Comparison of ENCODE assay signal across 1 cellular context in the genomic region with DNA sequence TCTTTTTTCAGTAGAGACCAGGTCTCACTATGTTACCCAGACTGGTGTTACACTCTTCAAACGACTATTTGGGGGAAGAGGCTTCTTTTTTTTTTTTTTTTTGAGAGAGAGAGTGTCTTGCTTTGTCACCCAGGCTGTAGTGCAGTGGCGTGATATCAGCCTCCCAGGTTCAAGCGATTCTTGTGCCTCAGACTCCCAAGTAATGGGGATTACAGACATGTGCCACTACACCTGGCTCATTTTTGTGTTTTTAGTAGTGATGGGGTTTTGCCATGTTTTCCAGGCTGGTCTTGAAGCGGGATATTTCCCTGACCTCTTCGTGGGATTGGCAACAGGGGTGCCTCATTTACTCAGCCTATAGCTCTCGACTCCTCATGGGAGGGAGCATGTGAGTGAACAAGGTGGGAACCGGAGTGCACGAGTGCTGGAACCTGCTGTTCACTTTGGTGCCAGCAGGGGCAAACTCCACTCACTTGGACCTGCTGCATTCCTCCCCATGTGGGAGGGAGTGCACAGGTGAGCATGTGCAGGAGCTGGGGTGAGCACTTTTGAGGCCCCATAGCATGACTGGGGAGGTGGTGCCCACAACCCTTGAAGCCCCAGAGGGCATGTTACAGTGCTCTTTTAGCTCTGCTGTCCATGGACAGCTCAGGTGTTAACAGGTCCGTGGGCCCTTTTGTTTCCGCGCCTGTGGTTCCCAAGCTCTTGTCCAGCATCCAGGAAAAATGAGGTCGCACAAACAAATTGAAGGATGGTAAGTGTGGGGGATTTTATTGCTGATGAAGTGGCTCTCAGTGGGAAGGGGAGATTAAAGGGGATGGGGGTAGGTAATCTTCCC.
TF ChIP-seq lines count a peak whose summit lies in the region.

No MANE protein-coding gene starts in this region.

TF ChIP-seq in GM23338, 12 proteins besides CTCF, POLR2A, EP300 and RAD21 (continued from another document):
- TF ChIP-seq, protein P1, sequence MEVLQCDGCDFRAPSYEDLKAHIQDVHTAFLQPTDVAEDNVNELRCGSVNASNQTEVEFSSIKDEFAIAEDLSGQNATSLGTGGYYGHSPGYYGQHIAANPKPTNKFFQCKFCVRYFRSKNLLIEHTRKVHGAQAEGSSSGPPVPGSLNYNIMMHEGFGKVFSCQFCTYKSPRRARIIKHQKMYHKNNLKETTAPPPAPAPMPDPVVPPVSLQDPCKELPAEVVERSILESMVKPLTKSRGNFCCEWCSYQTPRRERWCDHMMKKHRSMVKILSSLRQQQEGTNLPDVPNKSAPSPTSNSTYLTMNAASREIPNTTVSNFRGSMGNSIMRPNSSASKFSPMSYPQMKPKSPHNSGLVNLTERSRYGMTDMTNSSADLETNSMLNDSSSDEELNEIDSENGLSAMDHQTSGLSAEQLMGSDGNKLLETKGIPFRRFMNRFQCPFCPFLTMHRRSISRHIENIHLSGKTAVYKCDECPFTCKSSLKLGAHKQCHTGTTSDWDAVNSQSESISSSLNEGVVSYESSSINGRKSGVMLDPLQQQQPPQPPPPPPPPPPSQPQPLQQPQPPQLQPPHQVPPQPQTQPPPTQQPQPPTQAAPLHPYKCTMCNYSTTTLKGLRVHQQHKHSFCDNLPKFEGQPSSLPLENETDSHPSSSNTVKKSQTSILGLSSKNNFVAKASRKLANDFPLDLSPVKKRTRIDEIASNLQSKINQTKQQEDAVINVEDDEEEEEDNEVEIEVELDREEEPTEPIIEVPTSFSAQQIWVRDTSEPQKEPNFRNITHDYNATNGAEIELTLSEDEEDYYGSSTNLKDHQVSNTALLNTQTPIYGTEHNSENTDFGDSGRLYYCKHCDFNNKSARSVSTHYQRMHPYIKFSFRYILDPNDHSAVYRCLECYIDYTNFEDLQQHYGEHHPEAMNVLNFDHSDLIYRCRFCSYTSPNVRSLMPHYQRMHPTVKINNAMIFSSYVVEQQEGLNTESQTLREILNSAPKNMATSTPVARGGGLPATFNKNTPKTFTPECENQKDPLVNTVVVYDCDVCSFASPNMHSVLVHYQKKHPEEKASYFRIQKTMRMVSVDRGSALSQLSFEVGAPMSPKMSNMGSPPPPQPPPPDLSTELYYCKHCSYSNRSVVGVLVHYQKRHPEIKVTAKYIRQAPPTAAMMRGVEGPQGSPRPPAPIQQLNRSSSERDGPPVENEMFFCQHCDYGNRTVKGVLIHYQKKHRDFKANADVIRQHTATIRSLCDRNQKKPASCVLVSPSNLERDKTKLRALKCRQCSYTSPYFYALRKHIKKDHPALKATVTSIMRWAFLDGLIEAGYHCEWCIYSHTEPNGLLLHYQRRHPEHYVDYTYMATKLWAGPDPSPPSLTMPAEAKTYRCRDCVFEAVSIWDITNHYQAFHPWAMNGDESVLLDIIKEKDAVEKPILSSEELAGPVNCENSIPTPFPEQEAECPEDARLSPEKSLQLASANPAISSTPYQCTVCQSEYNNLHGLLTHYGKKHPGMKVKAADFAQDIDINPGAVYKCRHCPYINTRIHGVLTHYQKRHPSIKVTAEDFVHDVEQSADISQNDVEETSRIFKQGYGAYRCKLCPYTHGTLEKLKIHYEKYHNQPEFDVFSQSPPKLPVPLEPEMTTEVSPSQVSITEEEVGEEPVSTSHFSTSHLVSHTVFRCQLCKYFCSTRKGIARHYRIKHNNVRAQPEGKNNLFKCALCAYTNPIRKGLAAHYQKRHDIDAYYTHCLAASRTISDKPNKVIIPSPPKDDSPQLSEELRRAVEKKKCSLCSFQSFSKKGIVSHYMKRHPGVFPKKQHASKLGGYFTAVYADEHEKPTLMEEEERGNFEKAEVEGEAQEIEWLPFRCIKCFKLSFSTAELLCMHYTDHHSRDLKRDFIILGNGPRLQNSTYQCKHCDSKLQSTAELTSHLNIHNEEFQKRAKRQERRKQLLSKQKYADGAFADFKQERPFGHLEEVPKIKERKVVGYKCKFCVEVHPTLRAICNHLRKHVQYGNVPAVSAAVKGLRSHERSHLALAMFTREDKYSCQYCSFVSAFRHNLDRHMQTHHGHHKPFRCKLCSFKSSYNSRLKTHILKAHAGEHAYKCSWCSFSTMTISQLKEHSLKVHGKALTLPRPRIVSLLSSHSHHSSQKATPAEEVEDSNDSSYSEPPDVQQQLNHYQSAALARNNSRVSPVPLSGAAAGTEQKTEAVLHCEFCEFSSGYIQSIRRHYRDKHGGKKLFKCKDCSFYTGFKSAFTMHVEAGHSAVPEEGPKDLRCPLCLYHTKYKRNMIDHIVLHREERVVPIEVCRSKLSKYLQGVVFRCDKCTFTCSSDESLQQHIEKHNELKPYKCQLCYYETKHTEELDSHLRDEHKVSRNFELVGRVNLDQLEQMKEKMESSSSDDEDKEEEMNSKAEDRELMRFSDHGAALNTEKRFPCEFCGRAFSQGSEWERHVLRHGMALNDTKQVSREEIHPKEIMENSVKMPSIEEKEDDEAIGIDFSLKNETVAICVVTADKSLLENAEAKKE (CRISPR knock-in tag; IDR thresholded peaks at IDR 0.05) = no peak
- TF ChIP-seq JUNB (IDR thresholded peaks at IDR 0.05; ENCODE audit: unreplicated experiment) = no peak
